Comparison of ENCODE assay signal across 26 cellular contexts in the genomic region with DNA sequence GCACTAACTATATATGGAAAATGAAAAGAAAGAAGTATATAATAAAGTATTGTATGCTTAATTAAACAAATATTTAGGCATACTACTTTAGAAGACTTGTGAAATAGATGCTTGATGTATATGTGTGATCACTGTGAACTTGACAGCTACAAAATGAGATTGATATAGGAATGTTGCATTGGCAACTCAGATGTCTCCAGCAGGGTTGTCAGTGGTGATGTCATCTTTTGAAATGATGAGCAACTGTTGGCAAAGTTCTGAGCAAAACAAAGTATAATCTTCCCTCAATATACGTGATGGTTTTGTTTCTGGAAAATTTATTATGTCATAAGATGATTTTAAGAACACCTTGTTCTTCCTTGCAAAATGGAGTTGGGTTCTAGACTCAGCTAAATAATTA.
DNase-seq lines count a peak whose midpoint lies in the region; FAIRE-seq and TF ChIP-seq lines count a peak whose summit lies in the region.
"Had no signal": no experiment of that assay in that cellular context is flagged by ENCODE, and none has a peak within 500 bp of the region (broad histone marks: within the 10 kb centered on the region; RNA-seq: fewer than 3 reads in every experiment).

No MANE protein-coding gene starts in this region.

- H3K36me3 ChIP-seq in GM23248 (ENCODE audit: low read depth) (no peaks in the 10 kb centered on the region), MG63 (no peaks in the 10 kb centered on the region), bronchial epithelial cell (ENCODE audit: control insufficient read depth, insufficient read depth, low read length) (no peaks in the 10 kb centered on the region), neuronal stem cell (replicated peaks in 1 of 2; ENCODE audit: control insufficient read depth in 2 of 2, insufficient read depth in 2 of 2, low read length in 2 of 2) (peaks cover 0 to 3% of the 10 kb centered on the region in 2 donors), mesendoderm (ENCODE audit: control insufficient read depth, insufficient read depth, low read length) (no peaks in the 10 kb centered on the region)
- H3K36me3 ChIP-seq: uterus had no signal

- H2BK5ac ChIP-seq in neuronal stem cell (ENCODE audit: low read length) = no peak overlapping the region
- no peak overlapping the region for H2BK5ac ChIP-seq in mesendoderm (ENCODE audit: low read length)

- H3K27ac ChIP-seq in GM23248 (no peak overlapping the region), neuronal stem cell (replicated peaks; ENCODE audit: low read length) (no peak overlapping the region), mesendoderm (ENCODE audit: low read depth, low read length) (no peak overlapping the region)
- H3K27ac ChIP-seq: BLaER1, uterus had no signal

- WGBS in GM23248 (ENCODE audit: low coverage in 1 of 2, low lambda C conversion rate in 2 of 2, missing lambda C conversion rate in 2 of 2), 2 experiments = 29 to 31% methylated on average over 1 of the region's 1 CpG
- WGBS in neuronal stem cell (ENCODE audit: extremely low coverage in 2 of 2, insufficient read length in 2 of 2, insufficient replicate concordance in 1 of 2), 2 donors = no CpG with 5 or more reads among the region's 1 CpG
- WGBS in mesendoderm (ENCODE audit: extremely low coverage, insufficient coverage, low lambda C conversion rate) = no CpG with 5 or more reads among the region's 1 CpG

- H3K14ac ChIP-seq in neuronal stem cell (ENCODE audit: low read length) = no peak overlapping the region

- in situ Hi-C loops in GM23248 (cut with MboI) = no loop called here

- DNase-seq in GM23248 (peak; percentile 52), MG63 (peak; percentile 15), bronchial epithelial cell (ENCODE audit: low read depth) (peak; percentile 20), iris pigment epithelial cell (ENCODE audit: low read depth) (peak; percentile 59), mesenteric fat pad (ENCODE audit: low spot score) (no peak), neuronal stem cell (ENCODE audit: low spot score) (no peak), mesendoderm (no peak), foreskin melanocyte (no peak)
- DNase-seq: activated CD4-positive, alpha-beta T cell treated with anti-CD3 and anti-CD28 coated beads for 1 hour; activated CD8-positive, alpha-beta T cell treated with anti-CD3 and anti-CD28 coated beads, Interleukin-2, amount 10 ng/mL, durations not matched to agents 7 days and 5 days; activated effector memory CD4-positive, alpha-beta T cell treated with Interleukin-2 at 50 U/mL for 16 hours; activated naive CD8-positive, alpha-beta T cell treated with anti-CD3 and anti-CD28 coated beads, Interleukin-2, amount 10 ng/mL, durations not matched to agents 7 days and 5 days; COR-L47; DMS79 treated with DMSO at 0.1 percent for 48 hours; HFFc6; mesenchymal stem cell; MM.1S; naive B cell; NCI-H2081 treated with DMSO at 0.1 percent for 48 hours; NCI-H748 treated with DMSO at 0.1 percent for 48 hours; nucleus accumbens; RPMI8226; uterus had no signal

- no peak overlapping the region for H2BK12ac ChIP-seq in neuronal stem cell (ENCODE audit: low read length)

- H3K4me1 ChIP-seq in GM23248 (ENCODE audit: insufficient read depth) (0 out of 2 replicates have a peak, but pooled peaks cover 5% of the 10 kb centered on the region), neuronal stem cell (ENCODE audit: control insufficient read depth in 2 of 2, insufficient read depth in 1 of 2, low read depth in 1 of 2, low read length in 2 of 2) (peaks cover 1 to 2% of the 10 kb centered on the region in 2 donors), mesendoderm (ENCODE audit: control insufficient read depth, low read depth, low read length) (peaks cover 4% of the 10 kb centered on the region)
- H3K4me1 ChIP-seq: uterus had no signal

- no peak overlapping the region for H3K9ac ChIP-seq in GM23248
- H3K9ac ChIP-seq in neuronal stem cell (ENCODE audit: low read depth, low read length, poor library complexity) = no peak overlapping the region
- no peak overlapping the region for H3K9ac ChIP-seq in mesendoderm (ENCODE audit: low read length)
- H3K9ac ChIP-seq: BLaER1 had no signal

- H3K79me1 ChIP-seq in neuronal stem cell (ENCODE audit: low read depth, low read length) (peaks cover 3% of the 10 kb centered on the region), mesendoderm (ENCODE audit: low read length) (peaks cover 13% of the 10 kb centered on the region)

- H2AFZ ChIP-seq in GM23248 = no peak overlapping the region
- no peak overlapping the region for H2AFZ ChIP-seq in neuronal stem cell (ENCODE audit: low read length)

- H2BK15ac ChIP-seq in neuronal stem cell (ENCODE audit: low read length) (no peak overlapping the region), mesendoderm (replicated peaks; ENCODE audit: low read depth) (no peak overlapping the region)

- no peaks in the 10 kb centered on the region for H3F3A ChIP-seq in GM23248 (ENCODE audit: insufficient read depth)

- H3K4me3 ChIP-seq in GM23248 (no peak overlapping the region), MG63 (no peak overlapping the region), bronchial epithelial cell (ENCODE audit: low read depth, low read length) (no peak overlapping the region), neuronal stem cell (ENCODE audit: low read length in 2 of 2) (no peak overlapping the region), mesendoderm (ENCODE audit: low read length) (no peak overlapping the region)
- H3K4me3 ChIP-seq: BLaER1, uterus had no signal

- H3K18ac ChIP-seq in neuronal stem cell (ENCODE audit: low read length) (no peak overlapping the region), mesendoderm (ENCODE audit: low read length) (no peak overlapping the region)

- TF ChIP-seq CTCF in bronchial epithelial cell (IDR thresholded peaks at IDR 0.05; ENCODE audit: insufficient read depth, low read length, severe bottlenecking) = no peak

- H4K8ac ChIP-seq in neuronal stem cell (ENCODE audit: low read depth, low read length) (no peak overlapping the region), mesendoderm (ENCODE audit: low read depth, low read length) (no peak overlapping the region)

- no peaks in the 10 kb centered on the region for H4K20me1 ChIP-seq in GM23248 (ENCODE audit: insufficient read depth)

- H3K23ac ChIP-seq in neuronal stem cell (ENCODE audit: low read depth, low read length, poor library complexity) (no peak overlapping the region), mesendoderm (ENCODE audit: low read length) (no peak overlapping the region)

- no peak overlapping the region for H2AK5ac ChIP-seq in neuronal stem cell (ENCODE audit: low read depth, low read length)
- no peak overlapping the region for H2AK5ac ChIP-seq in mesendoderm (ENCODE audit: low read length)

- no peaks in the 10 kb centered on the region for H3K27me3 ChIP-seq in GM23248 (replicated peaks; ENCODE audit: insufficient read depth)
- H3K27me3 ChIP-seq in MG63 = no peaks in the 10 kb centered on the region
- H3K27me3 ChIP-seq in bronchial epithelial cell (ENCODE audit: control insufficient read depth, insufficient read depth, low read length) = no peaks in the 10 kb centered on the region
- H3K27me3 ChIP-seq in neuronal stem cell (ENCODE audit: control insufficient read depth in 3 of 3, insufficient read depth in 3 of 3, low read depth in 1 of 3, low read length in 3 of 3) = no peaks in the 10 kb centered on the region
- no peaks in the 10 kb centered on the region for H3K27me3 ChIP-seq in mesendoderm (ENCODE audit: insufficient read depth, low read length, poor library complexity)
- H3K27me3 ChIP-seq: BLaER1, uterus had no signal

- no peak for FAIRE-seq in bronchial epithelial cell (lab: Jason Lieb, UNC)
- FAIRE-seq: endothelial cell of umbilical vein, TTC549 had no signal

- no peak overlapping the region for H3K56ac ChIP-seq in mesendoderm (ENCODE audit: low read length)

- H3K79me2 ChIP-seq in GM23248 (ENCODE audit: insufficient read depth) = peaks cover 92% of the 10 kb centered on the region
- peaks cover 16% of the 10 kb centered on the region for H3K79me2 ChIP-seq in mesendoderm (ENCODE audit: control insufficient read depth, insufficient read depth, low read length)

- no peak overlapping the region for H3K4me2 ChIP-seq in GM23248 (ENCODE audit: unreplicated experiment)
- no peak overlapping the region for H3K4me2 ChIP-seq in neuronal stem cell (ENCODE audit: insufficient read depth, low read length, poor library complexity, severe bottlenecking)
- no peak overlapping the region for H3K4me2 ChIP-seq in mesendoderm (ENCODE audit: low read length)
- H3K4me2 ChIP-seq: BLaER1 had no signal

- H2BK120ac ChIP-seq in neuronal stem cell (ENCODE audit: low read depth, low read length) (no peak overlapping the region), mesendoderm (ENCODE audit: low read depth, low read length) (no peak overlapping the region)

- H3K9me3 ChIP-seq in GM23248 (ENCODE audit: low read depth) (no peaks in the 10 kb centered on the region), MG63 (no peaks in the 10 kb centered on the region), neuronal stem cell (replicated peaks in 1 of 2; ENCODE audit: control insufficient read depth in 2 of 2, insufficient read depth in 1 of 2, low read depth in 1 of 2, low read length in 2 of 2) (no peaks in the 10 kb centered on the region)
- H3K9me3 ChIP-seq: BLaER1, uterus had no signal

- no peak overlapping the region for H3K4ac ChIP-seq in neuronal stem cell (ENCODE audit: low read length)
- H3K4ac ChIP-seq in mesendoderm (ENCODE audit: low read depth, low read length) = no peak overlapping the region

- no peak overlapping the region for H4K5ac ChIP-seq in mesendoderm (ENCODE audit: low read length)

- no peak overlapping the region for H4K91ac ChIP-seq in neuronal stem cell (ENCODE audit: low read depth, low read length, poor library complexity)

- no peaks in the 10 kb centered on the region for H3K9me2 ChIP-seq in GM23248 (ENCODE audit: insufficient read depth)

Comparison
In these comparisons a context has a peak if more than half of its experiments do, and no peak if none do; other contexts are left out.
1. DNase-seq: peak in GM23248 (single experiment), MG63 (single experiment), bronchial epithelial cell (single experiment) and iris pigment epithelial cell (single experiment); none in mesenteric fat pad (single experiment), neuronal stem cell (single experiment), mesendoderm (single experiment) and foreskin melanocyte (single experiment).